9 cellular contexts compared by ENCODE assay signal in the genomic region with DNA sequence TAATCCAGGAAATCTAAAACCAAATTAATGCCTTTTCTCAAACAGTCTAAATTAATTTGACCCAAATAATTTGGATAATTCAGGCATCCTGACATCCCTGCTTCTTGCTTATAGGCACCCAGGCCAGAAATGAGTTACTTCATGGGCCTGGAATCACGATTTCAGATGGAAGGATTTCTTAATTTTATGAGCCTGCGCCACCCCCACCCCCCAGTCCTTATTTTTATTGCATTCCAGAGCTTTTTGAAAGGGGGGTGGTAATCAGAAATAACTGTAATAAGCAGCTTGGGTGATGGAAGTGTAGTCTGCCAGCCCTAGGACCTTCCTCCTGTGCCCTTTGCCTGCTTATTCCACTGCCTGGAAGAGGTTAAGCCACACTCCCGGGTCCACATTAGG. TPM values are rescaled to one million over a fixed set of nuclear protein-coding genes. Genes with fewer than 3 reads are reported as not detected.
DNase-seq lines count a peak whose midpoint lies in the region; ATAC-seq, FAIRE-seq and TF ChIP-seq lines count a peak whose summit lies in the region.
"Had no signal": no experiment of that assay in that cellular context is flagged by ENCODE, and none has a peak within 500 bp of the region (broad histone marks: within the 10 kb centered on the region; RNA-seq: fewer than 3 reads in every experiment).

No MANE protein-coding gene starts in this region.

- H3K9me3 ChIP-seq in DOHH2 (ENCODE audit: control insufficient read depth, insufficient read depth, low read length) (no peaks in the 10 kb centered on the region), SJSA1 (replicated peaks) (no peaks in the 10 kb centered on the region), esophagus squamous epithelium (no peaks in the 10 kb centered on the region)

- H3K4me2 ChIP-seq in DOHH2 (ENCODE audit: low read length), result peak overlapping the region; percentile 85

- H3F3A ChIP-seq in DOHH2 (ENCODE audit: control insufficient read depth, insufficient read depth), result peaks cover 10% of the 10 kb centered on the region

- intact Hi-C loops in esophagus squamous epithelium (cut with DNase I) (no loop called here), posterior vena cava (cut with DNase I) (loop anchor here in 1 of 2 donors (2.0 kb wide), 1 partner anchor 69 kb away; no protein-coding TSS in a partner anchor)

- no peaks in the 10 kb centered on the region for H3K9me2 ChIP-seq in DOHH2 (replicated peaks; ENCODE audit: control insufficient read depth, low read length)

- no peak for ATAC-seq in HG03280 (IDR thresholded peaks at IDR 0.05; ENCODE audit: unreplicated experiment)

- DNase-seq in SJSA1 (ENCODE audit: low read depth in 1 of 2, low spot score in 2 of 2) (no peak), esophagus squamous epithelium (lab: John Stamatoyannopoulos, UW) (no peak), posterior vena cava (ENCODE audit: low spot score) (peak; percentile 24), NCI-H510A (lab: John Stamatoyannopoulos, UW) (no peak), DMS53 treated with DMSO at 0.1 percent for 48 hours (lab: John Stamatoyannopoulos, UW; ENCODE audit: unreplicated experiment) (no peak), D721Med (ENCODE audit: insufficient read length, low spot score) (no peak)

- H3K4me1 ChIP-seq in DOHH2 (ENCODE audit: control insufficient read depth, low read length), result peaks cover 26% of the 10 kb centered on the region
- peaks cover 70% of the 10 kb centered on the region for H3K4me1 ChIP-seq in SJSA1 (replicated peaks)
- peaks cover 48 to 73% (median 59%) of the 10 kb centered on the region in 3 donors for H3K4me1 ChIP-seq in esophagus squamous epithelium

- peaks cover 28% of the 10 kb centered on the region for H3K79me2 ChIP-seq in DOHH2 (ENCODE audit: control insufficient read depth, low read length)

- H3K36me3 ChIP-seq in DOHH2 (ENCODE audit: control insufficient read depth, low read length) (peaks cover 57% of the 10 kb centered on the region), SJSA1 (peaks cover 73% of the 10 kb centered on the region), esophagus squamous epithelium (peaks cover 30 to 54% (median 42%) of the 10 kb centered on the region in 3 donors)

- WGBS in esophagus squamous epithelium, 2 donors, result 16 to 21% methylated on average over 3 of the region's 3 CpGs

- TF ChIP-seq CTCF in DOHH2 (IDR thresholded peaks at IDR 0.05; ENCODE audit: low read depth, low read length, poor library complexity, severe bottlenecking), result no peak
- TF ChIP-seq CTCF in esophagus squamous epithelium (IDR thresholded peaks at IDR 0.05), result no peak
- no peak for TF ChIP-seq CTCF in D721Med (IDR thresholded peaks at IDR 0.05; ENCODE audit: insufficient read depth, missing control alignments)

- FAIRE-seq in D721Med (lab: Jason Lieb, UNC), result no peak

- no peaks in the 10 kb centered on the region for H3K27me3 ChIP-seq in DOHH2 (ENCODE audit: control insufficient read depth, low read length)
- no peaks in the 10 kb centered on the region for H3K27me3 ChIP-seq in SJSA1 (replicated peaks)
- no peaks in the 10 kb centered on the region for H3K27me3 ChIP-seq in esophagus squamous epithelium

- no peak overlapping the region for H3K27ac ChIP-seq in DOHH2 (ENCODE audit: low read depth, low read length)
- H3K27ac ChIP-seq in SJSA1, result peak overlapping the region; percentile 66
- H3K27ac ChIP-seq in esophagus squamous epithelium, result peak overlapping the region; percentile 96 to 98 (median 98)

- no peak for TF ChIP-seq POLR2A in esophagus squamous epithelium (IDR thresholded peaks at IDR 0.05)

- no peaks in the 10 kb centered on the region for H4K20me1 ChIP-seq in DOHH2 (ENCODE audit: control insufficient read depth, insufficient read depth, low read depth, low read length)

- peak overlapping the region; percentile 96 for H3K4me3 ChIP-seq in DOHH2 (ENCODE audit: low read length)
- H3K4me3 ChIP-seq in SJSA1, result peak overlapping the region; percentile 88
- H3K4me3 ChIP-seq in esophagus squamous epithelium, result peak overlapping the region; percentile 97 to 100 (median 99)

RNA-seq across cellular contexts. Expression of a gene that starts 1.3 kb away (rescaled TPM):
- total RNA-seq in SJSA1 (2014; rRNA removed; shearing (Covaris generic)), result 282 and 609 TPM in 2 replicates
- total RNA-seq in esophagus squamous epithelium (100 to 1,000 TPM; 139 to 212 (median 208) TPM), posterior vena cava (100 to 1,000 TPM; 324 to 365 TPM)

RNA-seq across cellular contexts. Expression of a gene that starts 10.0 kb away (rescaled TPM):
- 19.2 and 28.7 TPM in 2 replicates for total RNA-seq in SJSA1 (2014; rRNA removed; shearing (Covaris generic))
- total RNA-seq in esophagus squamous epithelium, result 10 to 100 TPM; 31.4 to 63.1 (median 40.5) TPM
- total RNA-seq in posterior vena cava, result 10 to 100 TPM; 38.9 to 48.8 TPM

RNA-seq across cellular contexts. Expression of a gene that starts 20.8 kb away (rescaled TPM):
- total RNA-seq in SJSA1 (2014; rRNA removed; shearing (Covaris generic)), result 32.2 and 33.6 TPM in 2 replicates
- total RNA-seq in esophagus squamous epithelium, result 10 to 100 TPM; 28.9 to 45.2 (median 34.4) TPM
- total RNA-seq in posterior vena cava, result 10 to 100 TPM; 67.3 to 70.7 TPM

RNA-seq across cellular contexts. Expression of a gene that starts 40.8 kb away (rescaled TPM):
- total RNA-seq in SJSA1 (2014; rRNA removed; shearing (Covaris generic)), result 49.5 and 62.3 TPM in 2 replicates
- total RNA-seq in esophagus squamous epithelium (10 to 100 TPM; 27.2 to 51.5 (median 42.1) TPM), posterior vena cava (10 to 100 TPM; 23.3 to 26.4 TPM)

RNA-seq across cellular contexts. Expression of a gene that starts 53.4 kb away (rescaled TPM):
- total RNA-seq in SJSA1 (2014; rRNA removed; shearing (Covaris generic)), result not detected in 2 replicates
- total RNA-seq in esophagus squamous epithelium (under 1 TPM in 1 of 4 donors, not detected in 3; 0.22 TPM), posterior vena cava (under 1 TPM in 1 of 2 donors, not detected in 1; 0.38 TPM)
- total RNA-seq: T-helper 1 cell treated with Interleukin-12 subunit alpha and Interleukin-12 subunit beta and Interleukin-4 antibody, amounts not matched to agents 30 ng/mL and 1 ng/mL, for 36 hours had no signal
